Comparison of ENCODE assay signal across 16 cellular contexts in the genomic region with DNA sequence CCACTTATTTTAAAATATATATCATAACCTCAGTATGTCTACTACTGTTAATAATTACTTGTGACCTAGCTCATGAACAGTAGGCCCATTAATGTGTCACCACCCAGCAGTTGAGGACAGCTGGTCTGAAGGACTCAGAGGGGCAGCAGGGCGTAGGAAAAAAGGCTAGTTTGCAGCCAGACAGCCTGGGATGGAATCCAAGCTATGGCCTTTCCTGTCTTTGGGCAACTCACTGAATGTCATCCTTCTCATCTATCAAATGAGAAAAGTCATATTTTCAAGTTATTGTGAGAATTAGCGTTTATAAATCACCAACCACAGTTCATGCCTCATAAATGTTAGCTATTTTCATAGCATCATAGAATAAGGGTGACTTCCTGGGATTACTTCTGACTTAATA. TPM values are rescaled to one million over a fixed set of nuclear protein-coding genes. Genes with fewer than 3 reads are reported as not detected.
A peak's percentile ranks its signal among the peaks of the same experiment; 100 is the strongest.
DNase-seq lines count a peak whose midpoint lies in the region; ATAC-seq and TF ChIP-seq lines count a peak whose summit lies in the region.
"Had no signal": no experiment of that assay in that cellular context is flagged by ENCODE, and none has a peak within 500 bp of the region (broad histone marks: within the 10 kb centered on the region; RNA-seq: fewer than 3 reads in every experiment).

No MANE protein-coding gene starts in this region.

- no peak for TF ChIP-seq CTCF in right lobe of liver (IDR thresholded peaks at IDR 0.05)

- DNase-seq in Caki2 (ENCODE audit: low read depth) (peak; percentile 55), astrocyte of the hippocampus (ENCODE audit: low read depth, low spot score) (peak; percentile 26), right lobe of liver (no peak), left colon (no peak), AG08396 (ENCODE audit: low spot score) (no peak)
- DNase-seq in stimulated activated effector memory CD8-positive, alpha-beta T cell treated with anti-CD3 and anti-CD28 coated beads, Interleukin-12 subunit alpha, Interleukin-12 subunit beta, amount 100 ng/mL, for 72 hours (ENCODE audit: low spot score in 2 of 2): no peak
- DNase-seq in activated naive CD4-positive, alpha-beta T cell treated with anti-CD3 and anti-CD28 coated beads for 36 hours: no peak
- DNase-seq: gastrocnemius medialis, mesendoderm, WERI-Rb-1 had no signal

- no peaks in the 10 kb centered on the region for H3K27me3 ChIP-seq in right lobe of liver
- H3K27me3 ChIP-seq: BLaER1 treated with 17β-estradiol and CSF1 and Interleukin-3, amounts not matched to agents 10 nM and 100 nM; gastrocnemius medialis; SJSA1 had no signal

- H3K27me3 Mint-ChIP-seq in activated naive CD4-positive, alpha-beta T cell treated with anti-CD3 and anti-CD28 coated beads for 36 hours (ENCODE audit: low read depth): peaks cover 3% of the 10 kb centered on the region

- WGBS in right lobe of liver (ENCODE audit: insufficient coverage, low coverage, low lambda C conversion rate, missing lambda C conversion rate): 41% methylated on average over 2 of the region's 2 CpGs

- CTCF ChIA-PET in activated naive CD4-positive, alpha-beta T cell treated with anti-CD3 and anti-CD28 coated beads for 36 hours (lab: Charles Lee): interaction anchor here (1.1 kb wide), 1 partner anchor 175 kb away, joined by 7 read pairs; no protein-coding TSS in a partner anchor

- H3K36me3 Mint-ChIP-seq in stimulated activated effector memory CD8-positive, alpha-beta T cell treated with anti-CD3 and anti-CD28 coated beads, Interleukin-12 subunit alpha, Interleukin-12 subunit beta, amount 100 ng/mL, for 72 hours: no peaks in the 10 kb centered on the region
- no peaks in the 10 kb centered on the region for H3K36me3 Mint-ChIP-seq in activated naive CD4-positive, alpha-beta T cell treated with anti-CD3 and anti-CD28 coated beads for 36 hours (ENCODE audit: low read depth)

- no peaks in the 10 kb centered on the region for H3K9me3 Mint-ChIP-seq in stimulated activated effector memory CD8-positive, alpha-beta T cell treated with anti-CD3 and anti-CD28 coated beads, Interleukin-12 subunit alpha, Interleukin-12 subunit beta, amount 100 ng/mL, for 72 hours
- H3K9me3 Mint-ChIP-seq in activated naive CD4-positive, alpha-beta T cell treated with anti-CD3 and anti-CD28 coated beads for 36 hours: no peaks in the 10 kb centered on the region
- H3K9me3 Mint-ChIP-seq: activated T-helper 1 cell treated with anti-CD3 and anti-CD28 coated beads, Interleukin-12 subunit alpha, Interleukin-12 subunit beta, Interleukin-2, Interleukin-4 antibody, amounts not matched to agents 30 ng/mL and 10 ng/mL and 1 ng/mL, durations not matched to agents 14 hours and 24 hours and 36 hours; central memory CD8-positive, alpha-beta T cell had no signal

- in situ Hi-C loops in Caki2 (cut with HindIII; ENCODE audit: low pct_unique_long_range_greater_than_20kb, low sequenced_read_pairs): no loop called here

- H3K4me3 ChIP-seq in right lobe of liver: no peak overlapping the region
- H3K4me3 ChIP-seq: BLaER1 treated with 17β-estradiol and CSF1 and Interleukin-3, amounts not matched to agents 10 nM and 100 nM; gastrocnemius medialis; SJSA1 had no signal

- H3K4me1 Mint-ChIP-seq in stimulated activated effector memory CD8-positive, alpha-beta T cell treated with anti-CD3 and anti-CD28 coated beads, Interleukin-12 subunit alpha, Interleukin-12 subunit beta, amount 100 ng/mL, for 72 hours: no peaks in the 10 kb centered on the region
- H3K4me1 Mint-ChIP-seq in activated naive CD4-positive, alpha-beta T cell treated with anti-CD3 and anti-CD28 coated beads for 36 hours (ENCODE audit: low read depth): no peaks in the 10 kb centered on the region
- H3K4me1 Mint-ChIP-seq: central memory CD8-positive, alpha-beta T cell had no signal

- no peaks in the 10 kb centered on the region for H3K36me3 ChIP-seq in right lobe of liver
- H3K36me3 ChIP-seq: BLaER1 treated with 17β-estradiol and CSF1 and Interleukin-3, amounts not matched to agents 10 nM and 100 nM; gastrocnemius medialis had no signal

- no peak for TF ChIP-seq POLR2A in right lobe of liver (IDR thresholded peaks at IDR 0.05)

- ATAC-seq in HG02759 (IDR thresholded peaks at IDR 0.05; ENCODE audit: unreplicated experiment): peak; percentile 75
- peak in 3 of 4 donors; percentile 41 to 48 (median 45) for ATAC-seq in right lobe of liver
- no peak for ATAC-seq in stimulated activated effector memory CD8-positive, alpha-beta T cell treated with anti-CD3 and anti-CD28 coated beads, Interleukin-12 subunit alpha, Interleukin-12 subunit beta, amount 100 ng/mL, for 72 hours
- no peak for ATAC-seq in left colon
- ATAC-seq: sciatic nerve had no signal

- H3K27ac ChIP-seq in right lobe of liver: no peak overlapping the region
- H3K27ac ChIP-seq: BLaER1 treated with 17β-estradiol and CSF1 and Interleukin-3, amounts not matched to agents 10 nM and 100 nM; SJSA1; WERI-Rb-1 had no signal

- no peaks in the 10 kb centered on the region for H3K9me3 ChIP-seq in right lobe of liver
- H3K9me3 ChIP-seq: gastrocnemius medialis, SJSA1 had no signal

- no peak overlapping the region for H3K4me3 Mint-ChIP-seq in stimulated activated effector memory CD8-positive, alpha-beta T cell treated with anti-CD3 and anti-CD28 coated beads, Interleukin-12 subunit alpha, Interleukin-12 subunit beta, amount 100 ng/mL, for 72 hours
- no peak overlapping the region for H3K4me3 Mint-ChIP-seq in activated naive CD4-positive, alpha-beta T cell treated with anti-CD3 and anti-CD28 coated beads for 36 hours
- H3K4me3 Mint-ChIP-seq: activated T-helper 1 cell treated with anti-CD3 and anti-CD28 coated beads, Interleukin-12 subunit alpha, Interleukin-12 subunit beta, Interleukin-2, Interleukin-4 antibody, amounts not matched to agents 30 ng/mL and 10 ng/mL and 1 ng/mL, durations not matched to agents 14 hours and 24 hours and 36 hours; central memory CD8-positive, alpha-beta T cell had no signal

- no peak overlapping the region for H3K27ac Mint-ChIP-seq in stimulated activated effector memory CD8-positive, alpha-beta T cell treated with anti-CD3 and anti-CD28 coated beads, Interleukin-12 subunit alpha, Interleukin-12 subunit beta, amount 100 ng/mL, for 72 hours
- H3K27ac Mint-ChIP-seq in activated naive CD4-positive, alpha-beta T cell treated with anti-CD3 and anti-CD28 coated beads for 36 hours: no peak overlapping the region
- H3K27ac Mint-ChIP-seq: activated T-helper 1 cell treated with anti-CD3 and anti-CD28 coated beads, Interleukin-12 subunit alpha, Interleukin-12 subunit beta, Interleukin-2, Interleukin-4 antibody, amounts not matched to agents 30 ng/mL and 10 ng/mL and 1 ng/mL, durations not matched to agents 14 hours and 24 hours and 36 hours had no signal

- peaks cover 0 to 4% (median 0%) of the 10 kb centered on the region in 4 donors for H3K4me1 ChIP-seq in right lobe of liver

- intact Hi-C loops in right lobe of liver (cut with DNase I): no loop called here
- intact Hi-C loops in left colon (cut with DNase I, micrococcal nuclease): no loop called here
- intact Hi-C loops in activated naive CD4-positive, alpha-beta T cell treated with anti-CD3 and anti-CD28 coated beads for 36 hours (cut with micrococcal nuclease): no loop called here

RNA-seq across cellular contexts. Expression of gene DENND5B, which starts 12.3 kb away (rescaled TPM):
- total RNA-seq in Caki2 (2014; rRNA removed; shearing (Covaris generic); ENCODE audit: low replicate concordance): 8.3 and 27.7 TPM in 2 replicates
- 10 to 100 TPM; 12.6 to 18.4 (median 16.6) TPM for total RNA-seq in right lobe of liver
- total RNA-seq in left colon: 10 to 100 TPM; 10.5 to 14.4 TPM
- under 1 TPM; 0.29 to 0.37 TPM for total RNA-seq in activated naive CD4-positive, alpha-beta T cell treated with anti-CD3 and anti-CD28 coated beads for 36 hours

Comparison
In these comparisons a context has a peak if more than half of its experiments do, and no peak if none do; other contexts are left out.
1. DNase-seq: peak in Caki2 (single experiment) and astrocyte of the hippocampus (single experiment); none in right lobe of liver (0 of 3), stimulated activated effector memory CD8-positive, alpha-beta T cell treated with anti-CD3 and anti-CD28 coated beads, Interleukin-12 subunit alpha, Interleukin-12 subunit beta, amount 100 ng/mL, for 72 hours (0 of 2), left colon (0 of 2), activated naive CD4-positive, alpha-beta T cell treated with anti-CD3 and anti-CD28 coated beads for 36 hours (single experiment) and AG08396 (single experiment).
2. ATAC-seq: peak in HG02759 (single experiment) and right lobe of liver (3 of 4); none in stimulated activated effector memory CD8-positive, alpha-beta T cell treated with anti-CD3 and anti-CD28 coated beads, Interleukin-12 subunit alpha, Interleukin-12 subunit beta, amount 100 ng/mL, for 72 hours (single experiment) and left colon (single experiment).